ENCODE assay signal across 8 cellular contexts in genomic region chr9:122827759-122828090, GRCh38. TPM values are rescaled to one million over a fixed set of nuclear protein-coding genes. Genes with fewer than 3 reads are reported as not detected.
DNase-seq lines count a peak whose midpoint lies in the region; ATAC-seq and TF ChIP-seq lines count a peak whose summit lies in the region.

No MANE protein-coding gene starts in this region.

- DNase-seq in NCI-H2107 treated with DMSO at 0.1 percent for 48 hours (lab: John Stamatoyannopoulos, UW; ENCODE audit: unreplicated experiment) (peak; percentile 40), NCI-H2107 (lab: John Stamatoyannopoulos, UW) (no peak), RPMI7951 (ENCODE audit: low read depth) (peak; percentile 27), epithelial cell of proximal tubule (ENCODE audit: low read depth) (no peak), NCI-H1436 treated with DMSO at 0.1 percent for 48 hours (lab: John Stamatoyannopoulos, UW) (no peak)
- DNase-seq in natural killer cell treated with Interleukin-12 subunit alpha and Interleukin-12 subunit beta and Interleukin-15 and Interleukin-18, amount 100 ng/mL, for 72 hours (ENCODE audit: low spot score), result no peak

- TF ChIP-seq CTCF in epithelial cell of proximal tubule (conservative IDR thresholded peaks at IDR 0.05; ENCODE audit: low read depth, low read length), result no peak

- H3K36me3 Mint-ChIP-seq in natural killer cell treated with Interleukin-12 subunit alpha and Interleukin-12 subunit beta and Interleukin-15 and Interleukin-18, amount 100 ng/mL, for 72 hours, result no peaks in the 10 kb centered on the region

- no peaks in the 10 kb centered on the region for H3K9me3 Mint-ChIP-seq in natural killer cell treated with Interleukin-12 subunit alpha and Interleukin-12 subunit beta and Interleukin-15 and Interleukin-18, amount 100 ng/mL, for 72 hours

- no peaks in the 10 kb centered on the region for H3K27me3 Mint-ChIP-seq in natural killer cell treated with Interleukin-12 subunit alpha and Interleukin-12 subunit beta and Interleukin-15 and Interleukin-18, amount 100 ng/mL, for 72 hours

- H3K4me3 ChIP-seq in epithelial cell of proximal tubule (ENCODE audit: low read depth, low read length), result peak overlapping the region; percentile 92

- ATAC-seq in HG02852 (IDR thresholded peaks at IDR 0.05; ENCODE audit: unreplicated experiment), result peak; percentile 24
- ATAC-seq in natural killer cell treated with Interleukin-12 subunit alpha and Interleukin-12 subunit beta and Interleukin-15 and Interleukin-18, amount 100 ng/mL, for 72 hours, result no peak
- ATAC-seq in HG02623 (IDR thresholded peaks at IDR 0.05; ENCODE audit: unreplicated experiment), result no peak

- peak overlapping the region; percentile 91 to 94 for H3K27ac Mint-ChIP-seq in natural killer cell treated with Interleukin-12 subunit alpha and Interleukin-12 subunit beta and Interleukin-15 and Interleukin-18, amount 100 ng/mL, for 72 hours

- H3K4me3 Mint-ChIP-seq in natural killer cell treated with Interleukin-12 subunit alpha and Interleukin-12 subunit beta and Interleukin-15 and Interleukin-18, amount 100 ng/mL, for 72 hours, result peak overlapping the region; percentile 100

- peaks cover 23 to 35% of the 10 kb centered on the region in 2 donors for H3K4me1 Mint-ChIP-seq in natural killer cell treated with Interleukin-12 subunit alpha and Interleukin-12 subunit beta and Interleukin-15 and Interleukin-18, amount 100 ng/mL, for 72 hours (ENCODE audit: low read depth in 2 of 2)

RNA-seq across cellular contexts. Expression of gene PDCL, which starts 0.7 kb away (rescaled TPM):
- 21.5 and 23.7 TPM in 2 replicates for total RNA-seq in RPMI7951 (2014; rRNA removed; shearing (Covaris generic))
- 19.3 and 20.5 TPM in 2 replicates for total RNA-seq in epithelial cell of proximal tubule
- 10 to 100 TPM; 22.2 to 23.2 TPM for total RNA-seq in natural killer cell treated with Interleukin-12 subunit alpha and Interleukin-12 subunit beta and Interleukin-15 and Interleukin-18, amount 100 ng/mL, for 72 hours

RNA-seq across cellular contexts. Expression of gene OR1K1, which starts 27.8 kb away (rescaled TPM):
- total RNA-seq in RPMI7951 (2014; rRNA removed; shearing (Covaris generic)), result not detected in 2 replicates
- not detected in 2 replicates for total RNA-seq in epithelial cell of proximal tubule
- not detected for total RNA-seq in natural killer cell treated with Interleukin-12 subunit alpha and Interleukin-12 subunit beta and Interleukin-15 and Interleukin-18, amount 100 ng/mL, for 72 hours

RNA-seq across cellular contexts. Expression of gene OR5C1, which starts 39.0 kb away (rescaled TPM):
- total RNA-seq in RPMI7951 (2014; rRNA removed; shearing (Covaris generic)), result not detected in 2 replicates
- not detected in 2 replicates for total RNA-seq in epithelial cell of proximal tubule
- not detected for total RNA-seq in natural killer cell treated with Interleukin-12 subunit alpha and Interleukin-12 subunit beta and Interleukin-15 and Interleukin-18, amount 100 ng/mL, for 72 hours

Comparison
In these comparisons a context has a peak if more than half of its experiments do, and no peak if none do; other contexts are left out.
1. DNase-seq: peak in NCI-H2107 treated with DMSO at 0.1 percent for 48 hours (single experiment) and RPMI7951 (single experiment); none in NCI-H2107 (single experiment), epithelial cell of proximal tubule (single experiment), natural killer cell treated with Interleukin-12 subunit alpha and Interleukin-12 subunit beta and Interleukin-15 and Interleukin-18, amount 100 ng/mL, for 72 hours (single experiment) and NCI-H1436 treated with DMSO at 0.1 percent for 48 hours (single experiment).